Comparison of ENCODE assay signal across 1 cellular context in the genomic region with DNA sequence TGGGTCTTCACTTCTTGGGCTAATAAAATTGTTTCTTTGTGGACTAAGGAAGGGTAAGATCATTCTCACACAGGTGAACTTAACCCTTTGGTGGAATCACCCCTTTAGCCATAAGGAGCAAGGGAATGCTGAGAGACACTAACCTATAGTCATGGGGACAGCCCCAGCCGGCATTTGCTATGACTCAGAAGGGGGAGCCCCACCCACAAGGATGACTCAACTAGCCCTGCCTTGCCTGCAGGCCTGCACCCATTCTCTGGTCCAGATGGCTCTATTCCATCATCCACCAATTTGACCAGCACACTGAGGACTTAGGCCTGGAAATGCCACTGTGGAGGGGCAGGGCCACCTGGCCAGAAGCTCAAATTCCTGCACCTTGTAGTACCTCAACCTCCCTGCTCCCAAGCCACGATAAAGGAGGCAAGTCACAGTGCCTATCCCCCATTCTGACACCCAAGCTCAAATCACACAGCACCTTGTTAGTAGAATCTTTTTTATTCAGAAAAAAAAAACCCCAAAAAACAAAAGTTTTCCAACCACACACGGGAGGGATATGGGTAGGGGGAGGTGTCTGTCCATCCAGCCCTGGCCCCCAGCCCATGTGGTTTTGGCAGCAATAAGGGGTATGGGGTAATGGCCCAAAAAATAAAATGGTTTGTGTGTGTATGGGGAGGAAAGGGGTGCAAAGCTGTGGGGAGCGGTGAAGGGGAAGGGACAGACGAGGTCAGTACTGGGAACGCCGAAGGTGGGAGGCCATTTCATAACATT.
A peak's percentile ranks its signal among the peaks of the same experiment; 100 is the strongest.
TF ChIP-seq lines count a peak whose summit lies in the region.

No MANE protein-coding gene starts in this region.

TF ChIP-seq in K562, 482 proteins besides CTCF, POLR2A, EP300 and RAD21 (continued from another document and continues in another):
- TF ChIP-seq DEAF1 (CRISPR knock-in tag; IDR thresholded peaks at IDR 0.05) (no peak), WHSC1 (IDR thresholded peaks at IDR 0.05; ENCODE audit: low read length) (no peak), ZNF3 (CRISPR knock-in tag; IDR thresholded peaks at IDR 0.05) (no peak), SIN3B (IDR thresholded peaks at IDR 0.05; ENCODE audit: low read depth) (no peak), MEF2A (IDR thresholded peaks at IDR 0.05; ENCODE audit: control insufficient read depth, low read depth, low read length) (no peak), SNRNP70 (optimal IDR thresholded peaks at IDR 0.05; ENCODE audit: low read depth, low read length) (no peak), CHCHD3 (CRISPR knock-in tag; IDR thresholded peaks at IDR 0.05) (no peak), SRSF3 (IDR thresholded peaks at IDR 0.05; ENCODE audit: insufficient read depth, low read length) (no peak), ZNF696 (CRISPR knock-in tag; conservative IDR thresholded peaks at IDR 0.05) (no peak), TAF7 (tag; IDR thresholded peaks at IDR 0.05) (no peak), CCAR2 (IDR thresholded peaks at IDR 0.05; ENCODE audit: low read depth, low read length) (no peak), SIN3A (IDR thresholded peaks at IDR 0.05; ENCODE audit: borderline replicate concordance in 2 of 2, control insufficient read depth in 1 of 2, low read depth in 2 of 2, low read length in 2 of 2) (peak in 1 of 2 experiments; percentile 56; a peak in 2 of 4 replicates), GABPA (tag; conservative IDR thresholded peaks at IDR 0.05; ENCODE audit: low read depth) (0 out of 2 replicates have a peak, but pooled peaks have one; percentile 5), ZFP36 (IDR thresholded peaks at IDR 0.05; ENCODE audit: low read depth, low read length, partially characterized antibody) (no peak), E2F3 (CRISPR knock-in tag; IDR thresholded peaks at IDR 0.05) (no peak), XRCC4 (IDR thresholded peaks at IDR 0.05; ENCODE audit: extremely low read depth, insufficient read depth, insufficient read length) (no peak), SMAD3 (CRISPR knock-in tag; conservative IDR thresholded peaks at IDR 0.05) (no peak), KDM1A (IDR thresholded peaks at IDR 0.05) (no peak), ZFP1 (CRISPR knock-in tag; IDR thresholded peaks at IDR 0.05) (no peak), ZNF41 (CRISPR knock-in tag; conservative IDR thresholded peaks at IDR 0.05) (no peak), RAD51 (IDR thresholded peaks at IDR 0.05; ENCODE audit: borderline replicate concordance, low read depth) (no peak), ZNF431 (CRISPR knock-in tag; IDR thresholded peaks at IDR 0.05) (no peak), SUPT5H (IDR thresholded peaks at IDR 0.05) (peak; percentile 59), PHTF2 (CRISPR knock-in tag; IDR thresholded peaks at IDR 0.05) (no peak), RHOXF2B (CRISPR knock-in tag; conservative IDR thresholded peaks at IDR 0.05) (no peak), L3MBTL2 (IDR thresholded peaks at IDR 0.05) (no peak), PRPF4 (IDR thresholded peaks at IDR 0.05; ENCODE audit: insufficient read depth, low read depth, low read length, poor library complexity, severe bottlenecking) (no peak), ZNF143 (CRISPR knock-in tag; IDR thresholded peaks at IDR 0.05) (no peak), SOX6 (IDR thresholded peaks at IDR 0.05) (no peak), LARP7 (IDR thresholded peaks at IDR 0.05) (no peak), MAX (CRISPR knock-in tag; IDR thresholded peaks at IDR 0.05) (no peak)
- TF ChIP-seq, protein P1, sequence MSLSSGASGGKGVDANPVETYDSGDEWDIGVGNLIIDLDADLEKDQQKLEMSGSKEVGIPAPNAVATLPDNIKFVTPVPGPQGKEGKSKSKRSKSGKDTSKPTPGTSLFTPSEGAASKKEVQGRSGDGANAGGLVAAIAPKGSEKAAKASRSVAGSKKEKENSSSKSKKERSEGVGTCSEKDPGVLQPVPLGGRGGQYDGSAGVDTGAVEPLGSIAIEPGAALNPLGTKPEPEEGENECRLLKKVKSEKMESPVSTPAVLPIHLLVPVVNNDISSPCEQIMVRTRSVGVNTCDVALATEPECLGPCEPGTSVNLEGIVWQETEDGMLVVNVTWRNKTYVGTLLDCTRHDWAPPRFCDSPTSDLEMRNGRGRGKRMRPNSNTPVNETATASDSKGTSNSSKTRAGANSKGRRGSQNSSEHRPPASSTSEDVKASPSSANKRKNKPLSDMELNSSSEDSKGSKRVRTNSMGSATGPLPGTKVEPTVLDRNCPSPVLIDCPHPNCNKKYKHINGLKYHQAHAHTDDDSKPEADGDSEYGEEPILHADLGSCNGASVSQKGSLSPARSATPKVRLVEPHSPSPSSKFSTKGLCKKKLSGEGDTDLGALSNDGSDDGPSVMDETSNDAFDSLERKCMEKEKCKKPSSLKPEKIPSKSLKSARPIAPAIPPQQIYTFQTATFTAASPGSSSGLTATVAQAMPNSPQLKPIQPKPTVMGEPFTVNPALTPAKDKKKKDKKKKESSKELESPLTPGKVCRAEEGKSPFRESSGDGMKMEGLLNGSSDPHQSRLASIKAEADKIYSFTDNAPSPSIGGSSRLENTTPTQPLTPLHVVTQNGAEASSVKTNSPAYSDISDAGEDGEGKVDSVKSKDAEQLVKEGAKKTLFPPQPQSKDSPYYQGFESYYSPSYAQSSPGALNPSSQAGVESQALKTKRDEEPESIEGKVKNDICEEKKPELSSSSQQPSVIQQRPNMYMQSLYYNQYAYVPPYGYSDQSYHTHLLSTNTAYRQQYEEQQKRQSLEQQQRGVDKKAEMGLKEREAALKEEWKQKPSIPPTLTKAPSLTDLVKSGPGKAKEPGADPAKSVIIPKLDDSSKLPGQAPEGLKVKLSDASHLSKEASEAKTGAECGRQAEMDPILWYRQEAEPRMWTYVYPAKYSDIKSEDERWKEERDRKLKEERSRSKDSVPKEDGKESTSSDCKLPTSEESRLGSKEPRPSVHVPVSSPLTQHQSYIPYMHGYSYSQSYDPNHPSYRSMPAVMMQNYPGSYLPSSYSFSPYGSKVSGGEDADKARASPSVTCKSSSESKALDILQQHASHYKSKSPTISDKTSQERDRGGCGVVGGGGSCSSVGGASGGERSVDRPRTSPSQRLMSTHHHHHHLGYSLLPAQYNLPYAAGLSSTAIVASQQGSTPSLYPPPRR (CRISPR knock-in tag; IDR thresholded peaks at IDR 0.05; ENCODE audit: borderline replicate concordance): no peak
- TF ChIP-seq, protein P2, sequence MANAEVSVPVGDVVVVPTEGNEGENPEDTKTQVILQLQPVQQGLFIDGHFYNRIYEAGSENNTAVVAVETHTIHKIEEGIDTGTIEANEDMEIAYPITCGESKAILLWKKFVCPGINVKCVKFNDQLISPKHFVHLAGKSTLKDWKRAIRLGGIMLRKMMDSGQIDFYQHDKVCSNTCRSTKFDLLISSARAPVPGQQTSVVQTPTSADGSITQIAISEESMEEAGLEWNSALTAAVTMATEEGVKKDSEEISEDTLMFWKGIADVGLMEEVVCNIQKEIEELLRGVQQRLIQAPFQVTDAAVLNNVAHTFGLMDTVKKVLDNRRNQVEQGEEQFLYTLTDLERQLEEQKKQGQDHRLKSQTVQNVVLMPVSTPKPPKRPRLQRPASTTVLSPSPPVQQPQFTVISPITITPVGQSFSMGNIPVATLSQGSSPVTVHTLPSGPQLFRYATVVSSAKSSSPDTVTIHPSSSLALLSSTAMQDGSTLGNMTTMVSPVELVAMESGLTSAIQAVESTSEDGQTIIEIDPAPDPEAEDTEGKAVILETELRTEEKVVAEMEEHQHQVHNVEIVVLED (CRISPR knock-in tag; IDR thresholded peaks at IDR 0.05): no peak
- TF ChIP-seq, protein P3, sequence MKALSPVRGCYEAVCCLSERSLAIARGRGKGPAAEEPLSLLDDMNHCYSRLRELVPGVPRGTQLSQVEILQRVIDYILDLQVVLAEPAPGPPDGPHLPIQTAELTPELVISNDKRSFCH (CRISPR knock-in tag; IDR thresholded peaks at IDR 0.05): no peak
- TF ChIP-seq, protein P3 (tag; IDR thresholded peaks at IDR 0.05): no peak
- TF ChIP-seq, protein P4, sequence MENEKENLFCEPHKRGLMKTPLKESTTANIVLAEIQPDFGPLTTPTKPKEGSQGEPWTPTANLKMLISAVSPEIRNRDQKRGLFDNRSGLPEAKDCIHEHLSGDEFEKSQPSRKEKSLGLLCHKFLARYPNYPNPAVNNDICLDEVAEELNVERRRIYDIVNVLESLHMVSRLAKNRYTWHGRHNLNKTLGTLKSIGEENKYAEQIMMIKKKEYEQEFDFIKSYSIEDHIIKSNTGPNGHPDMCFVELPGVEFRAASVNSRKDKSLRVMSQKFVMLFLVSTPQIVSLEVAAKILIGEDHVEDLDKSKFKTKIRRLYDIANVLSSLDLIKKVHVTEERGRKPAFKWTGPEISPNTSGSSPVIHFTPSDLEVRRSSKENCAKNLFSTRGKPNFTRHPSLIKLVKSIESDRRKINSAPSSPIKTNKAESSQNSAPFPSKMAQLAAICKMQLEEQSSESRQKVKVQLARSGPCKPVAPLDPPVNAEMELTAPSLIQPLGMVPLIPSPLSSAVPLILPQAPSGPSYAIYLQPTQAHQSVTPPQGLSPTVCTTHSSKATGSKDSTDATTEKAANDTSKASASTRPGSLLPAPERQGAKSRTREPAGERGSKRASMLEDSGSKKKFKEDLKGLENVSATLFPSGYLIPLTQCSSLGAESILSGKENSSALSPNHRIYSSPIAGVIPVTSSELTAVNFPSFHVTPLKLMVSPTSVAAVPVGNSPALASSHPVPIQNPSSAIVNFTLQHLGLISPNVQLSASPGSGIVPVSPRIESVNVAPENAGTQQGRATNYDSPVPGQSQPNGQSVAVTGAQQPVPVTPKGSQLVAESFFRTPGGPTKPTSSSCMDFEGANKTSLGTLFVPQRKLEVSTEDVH (IDR thresholded peaks at IDR 0.05; ENCODE audit: low read depth, partially characterized antibody): no peak
- TF ChIP-seq, protein P5, sequence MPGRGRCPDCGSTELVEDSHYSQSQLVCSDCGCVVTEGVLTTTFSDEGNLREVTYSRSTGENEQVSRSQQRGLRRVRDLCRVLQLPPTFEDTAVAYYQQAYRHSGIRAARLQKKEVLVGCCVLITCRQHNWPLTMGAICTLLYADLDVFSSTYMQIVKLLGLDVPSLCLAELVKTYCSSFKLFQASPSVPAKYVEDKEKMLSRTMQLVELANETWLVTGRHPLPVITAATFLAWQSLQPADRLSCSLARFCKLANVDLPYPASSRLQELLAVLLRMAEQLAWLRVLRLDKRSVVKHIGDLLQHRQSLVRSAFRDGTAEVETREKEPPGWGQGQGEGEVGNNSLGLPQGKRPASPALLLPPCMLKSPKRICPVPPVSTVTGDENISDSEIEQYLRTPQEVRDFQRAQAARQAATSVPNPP (IDR thresholded peaks at IDR 0.05; ENCODE audit: borderline replicate concordance, insufficient read depth, insufficient read length): no peak
- TF ChIP-seq, protein P6, sequence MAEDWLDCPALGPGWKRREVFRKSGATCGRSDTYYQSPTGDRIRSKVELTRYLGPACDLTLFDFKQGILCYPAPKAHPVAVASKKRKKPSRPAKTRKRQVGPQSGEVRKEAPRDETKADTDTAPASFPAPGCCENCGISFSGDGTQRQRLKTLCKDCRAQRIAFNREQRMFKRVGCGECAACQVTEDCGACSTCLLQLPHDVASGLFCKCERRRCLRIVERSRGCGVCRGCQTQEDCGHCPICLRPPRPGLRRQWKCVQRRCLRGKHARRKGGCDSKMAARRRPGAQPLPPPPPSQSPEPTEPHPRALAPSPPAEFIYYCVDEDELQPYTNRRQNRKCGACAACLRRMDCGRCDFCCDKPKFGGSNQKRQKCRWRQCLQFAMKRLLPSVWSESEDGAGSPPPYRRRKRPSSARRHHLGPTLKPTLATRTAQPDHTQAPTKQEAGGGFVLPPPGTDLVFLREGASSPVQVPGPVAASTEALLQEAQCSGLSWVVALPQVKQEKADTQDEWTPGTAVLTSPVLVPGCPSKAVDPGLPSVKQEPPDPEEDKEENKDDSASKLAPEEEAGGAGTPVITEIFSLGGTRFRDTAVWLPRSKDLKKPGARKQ (CRISPR knock-in tag; IDR thresholded peaks at IDR 0.05): no peak
- TF ChIP-seq, protein P7, sequence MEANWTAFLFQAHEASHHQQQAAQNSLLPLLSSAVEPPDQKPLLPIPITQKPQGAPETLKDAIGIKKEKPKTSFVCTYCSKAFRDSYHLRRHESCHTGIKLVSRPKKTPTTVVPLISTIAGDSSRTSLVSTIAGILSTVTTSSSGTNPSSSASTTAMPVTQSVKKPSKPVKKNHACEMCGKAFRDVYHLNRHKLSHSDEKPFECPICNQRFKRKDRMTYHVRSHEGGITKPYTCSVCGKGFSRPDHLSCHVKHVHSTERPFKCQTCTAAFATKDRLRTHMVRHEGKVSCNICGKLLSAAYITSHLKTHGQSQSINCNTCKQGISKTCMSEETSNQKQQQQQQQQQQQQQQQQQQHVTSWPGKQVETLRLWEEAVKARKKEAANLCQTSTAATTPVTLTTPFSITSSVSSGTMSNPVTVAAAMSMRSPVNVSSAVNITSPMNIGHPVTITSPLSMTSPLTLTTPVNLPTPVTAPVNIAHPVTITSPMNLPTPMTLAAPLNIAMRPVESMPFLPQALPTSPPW (CRISPR knock-in tag; IDR thresholded peaks at IDR 0.05): peak; percentile 77
